Comparison of ENCODE assay signal across 6 cellular contexts in genomic region chr10:103522006-103522405, GRCh38. TPM values are rescaled to one million over a fixed set of nuclear protein-coding genes. Genes with fewer than 3 reads are reported as not detected.
"Had no signal": no experiment of that assay in that cellular context is flagged by ENCODE, and none has a peak within 500 bp of the region (broad histone marks: within the 10 kb centered on the region; RNA-seq: fewer than 3 reads in every experiment).

No MANE protein-coding gene starts in this region.

RNA-seq across cellular contexts. Expression of gene NEURL1, which starts 28.5 kb away (rescaled TPM):
- total RNA-seq: HT1080, NCI-H460 had no signal

RNA-seq across cellular contexts. Expression of gene CALHM3, which starts 43.0 kb away (rescaled TPM):
- total RNA-seq: HT1080, K562, NCI-H460, SK-MEL-5 had no signal
- polyA plus RNA-seq: IgD-negative memory B cell, K562, SK-N-SH had no signal
